Comparison of ENCODE assay signal across 30 cellular contexts in genomic region chr14:67352055-67352454, GRCh38.
"Had no signal": no experiment of that assay in that cellular context is flagged by ENCODE, and none has a peak within 500 bp of the region (broad histone marks: within the 10 kb centered on the region; RNA-seq: fewer than 3 reads in every experiment).

No MANE protein-coding gene starts in this region.

- H3K4me1 Mint-ChIP-seq: neural progenitor cell had no signal

- ATAC-seq: foreskin keratinocyte; gastroesophageal sphincter; heart right ventricle; left cardiac atrium; left lung; naive thymus-derived CD4-positive, alpha-beta T cell; stimulated activated memory B cell treated with anti-CD40 and anti-IgM and Interleukin-4, amounts not matched to agents 10 μg/mL and 1 μg/mL and 100 μg/mL, for 72 hours; stimulated activated naive CD8-positive, alpha-beta T cell treated with anti-CD3 and anti-CD28 coated beads, Interleukin-15, Interleukin-2, amounts not matched to agents 100 U/mL and 50 U/mL, for 24 hours had no signal

- H3K27ac ChIP-seq: colonic mucosa, esophagus muscularis mucosa, foreskin keratinocyte, gastroesophageal sphincter, heart right ventricle, left lung, neural progenitor cell, parathyroid adenoma, prostate gland, right atrium auricular region, sigmoid colon, testis, tibial artery had no signal

- H3K9me3 ChIP-seq: colonic mucosa, esophagus muscularis mucosa, gastroesophageal sphincter, heart right ventricle, left lung, prostate gland, right atrium auricular region, sigmoid colon, testis, tibial artery had no signal

- DNase-seq: colonic mucosa; effector CD8-positive, alpha-beta T cell; endodermal cell; foreskin keratinocyte; glutamatergic neuron; heart right ventricle; hippocampal formation; left cardiac atrium; left lung; mesendoderm; midbrain; naive thymus-derived CD4-positive, alpha-beta T cell; sigmoid colon; stimulated activated CD4-positive, alpha-beta T cell treated with anti-CD3 and anti-CD28 coated beads, Interleukin-2, amount 100 ng/mL, for 24 hours; stimulated activated CD4-positive, alpha-beta T cell treated with anti-CD3 and anti-CD28 coated beads, Interleukin-4, amount 100 ng/mL, for 24 hours; stimulated activated naive CD8-positive, alpha-beta T cell treated with anti-CD3 and anti-CD28 coated beads, Interleukin-15, Interleukin-2, amounts not matched to agents 100 U/mL and 50 U/mL, for 24 hours; substantia nigra; testis; tibial artery had no signal

- H3K9ac ChIP-seq: neural progenitor cell, parathyroid adenoma had no signal

- H3K4me1 ChIP-seq: colonic mucosa, foreskin keratinocyte, neural progenitor cell, parathyroid adenoma, prostate gland had no signal

- H3K27me3 ChIP-seq: colonic mucosa, esophagus muscularis mucosa, foreskin keratinocyte, gastroesophageal sphincter, heart right ventricle, left lung, neural progenitor cell, right atrium auricular region, sigmoid colon, testis, tibial artery had no signal

- H2AFZ ChIP-seq: neural progenitor cell, parathyroid adenoma had no signal

- H3K9me3 Mint-ChIP-seq: dendritic cell treated with granulocyte-macrophage colony-stimulating factor and Interleukin-4, amounts not matched to agents 40 ng/mL and 50 ng/mL, for 4 days; endodermal cell; naive thymus-derived CD4-positive, alpha-beta T cell; nephron; neural progenitor cell; stimulated activated memory B cell treated with anti-CD40 and anti-IgM and Interleukin-4, amounts not matched to agents 10 μg/mL and 1 μg/mL and 100 μg/mL, for 72 hours; type B pancreatic cell had no signal

- FAIRE-seq: islet of Langerhans had no signal

- H3K27ac Mint-ChIP-seq: dendritic cell treated with granulocyte-macrophage colony-stimulating factor and Interleukin-4, amounts not matched to agents 40 ng/mL and 50 ng/mL, for 4 days; endodermal cell; nephron; neural progenitor cell; stimulated activated memory B cell treated with anti-CD40 and anti-IgM and Interleukin-4, amounts not matched to agents 10 μg/mL and 1 μg/mL and 100 μg/mL, for 72 hours; type B pancreatic cell had no signal

- H3K4me2 ChIP-seq: neural progenitor cell had no signal

- H3K4me3 ChIP-seq: colonic mucosa, esophagus muscularis mucosa, gastroesophageal sphincter, heart right ventricle, left lung, neural progenitor cell, prostate gland, right atrium auricular region, sigmoid colon, testis, tibial artery had no signal

- H3K27me3 Mint-ChIP-seq: dendritic cell treated with granulocyte-macrophage colony-stimulating factor and Interleukin-4, amounts not matched to agents 40 ng/mL and 50 ng/mL, for 4 days; naive thymus-derived CD4-positive, alpha-beta T cell; stimulated activated memory B cell treated with anti-CD40 and anti-IgM and Interleukin-4, amounts not matched to agents 10 μg/mL and 1 μg/mL and 100 μg/mL, for 72 hours; type B pancreatic cell had no signal

- H3K36me3 ChIP-seq: prostate gland had no signal

- H3K4me3 Mint-ChIP-seq: dendritic cell treated with granulocyte-macrophage colony-stimulating factor and Interleukin-4, amounts not matched to agents 40 ng/mL and 50 ng/mL, for 4 days; endodermal cell; naive thymus-derived CD4-positive, alpha-beta T cell; nephron; neural progenitor cell; stimulated activated memory B cell treated with anti-CD40 and anti-IgM and Interleukin-4, amounts not matched to agents 10 μg/mL and 1 μg/mL and 100 μg/mL, for 72 hours; type B pancreatic cell had no signal
